Comparison of ENCODE assay signal across 18 cellular contexts in genomic region chr3:101340591-101340990, GRCh38.
"Had no signal": no experiment of that assay in that cellular context is flagged by ENCODE, and none has a peak within 500 bp of the region (broad histone marks: within the 10 kb centered on the region; RNA-seq: fewer than 3 reads in every experiment).

No MANE protein-coding gene starts in this region.

- DNase-seq: activated CD4-positive, alpha-beta T cell treated with anti-CD3 and anti-CD28 coated beads, Interleukin-2, amount 50 U/mL, for 1 hour; activated CD8-positive, alpha-beta memory T cell treated with anti-CD3 and anti-CD28 coated beads for 24 hours; activated gamma-delta T cell treated with Interleukin-2 at 50 U/mL for 16 hours; activated naive CD8-positive, alpha-beta T cell treated with anti-CD3 and anti-CD28 coated beads, Interleukin-2, amount 10 ng/mL, durations not matched to agents 7 days and 5 days; brain microvascular endothelial cell; cerebellar nuclear complex; effector memory CD8-positive, alpha-beta T cell; hippocampal formation; kidney; left ventricle myocardium superior; mesendoderm; nephron progenitor cell; stimulated activated CD4-positive, alpha-beta T cell treated with anti-CD3 and anti-CD28 coated beads, Interleukin-1b, Interleukin-23, amount 100 ng/mL, for 48 hours; stomach; testis; upper lobe of left lung had no signal

- H3K27ac ChIP-seq: brain microvascular endothelial cell, stomach, testis, upper lobe of left lung had no signal

- H3K36me3 ChIP-seq: brain microvascular endothelial cell had no signal

- H3K9me3 ChIP-seq: stomach, testis, upper lobe of left lung had no signal

- H3K4me1 Mint-ChIP-seq: activated naive CD8-positive, alpha-beta T cell treated with anti-CD3 and anti-CD28 coated beads, Interleukin-2, amount 10 ng/mL, durations not matched to agents 7 days and 5 days had no signal

- H3K4me1 ChIP-seq: stomach, testis, upper lobe of left lung had no signal

- H3K9me3 Mint-ChIP-seq: activated naive CD8-positive, alpha-beta T cell treated with anti-CD3 and anti-CD28 coated beads, Interleukin-2, amount 10 ng/mL, durations not matched to agents 7 days and 5 days; dendritic cell treated with granulocyte-macrophage colony-stimulating factor and Interleukin-4, amounts not matched to agents 40 ng/mL and 50 ng/mL, for 4 days; effector memory CD8-positive, alpha-beta T cell; nephron progenitor cell had no signal

- H3K4me3 ChIP-seq: stomach, testis, upper lobe of left lung had no signal

- H3K27ac Mint-ChIP-seq: activated naive CD8-positive, alpha-beta T cell treated with anti-CD3 and anti-CD28 coated beads, Interleukin-2, amount 10 ng/mL, durations not matched to agents 7 days and 5 days; dendritic cell treated with granulocyte-macrophage colony-stimulating factor and Interleukin-4, amounts not matched to agents 40 ng/mL and 50 ng/mL, for 4 days; effector memory CD8-positive, alpha-beta T cell; nephron progenitor cell had no signal

- H3K4me3 Mint-ChIP-seq: activated naive CD8-positive, alpha-beta T cell treated with anti-CD3 and anti-CD28 coated beads, Interleukin-2, amount 10 ng/mL, durations not matched to agents 7 days and 5 days; dendritic cell treated with granulocyte-macrophage colony-stimulating factor and Interleukin-4, amounts not matched to agents 40 ng/mL and 50 ng/mL, for 4 days; effector memory CD8-positive, alpha-beta T cell; nephron progenitor cell had no signal

- H3K27me3 ChIP-seq: brain microvascular endothelial cell, stomach, testis, upper lobe of left lung had no signal

- ATAC-seq: effector memory CD8-positive, alpha-beta T cell; left ventricle myocardium superior; sciatic nerve had no signal

- H3K27me3 Mint-ChIP-seq: activated naive CD8-positive, alpha-beta T cell treated with anti-CD3 and anti-CD28 coated beads, Interleukin-2, amount 10 ng/mL, durations not matched to agents 7 days and 5 days; dendritic cell treated with granulocyte-macrophage colony-stimulating factor and Interleukin-4, amounts not matched to agents 40 ng/mL and 50 ng/mL, for 4 days; effector memory CD8-positive, alpha-beta T cell had no signal
